ENCODE assay signal across 8 cellular contexts in genomic region chr15:63048986-63049665, GRCh38. TPM values are rescaled to one million over a fixed set of nuclear protein-coding genes. Genes with fewer than 3 reads are reported as not detected.
A peak's percentile ranks its signal among the peaks of the same experiment; 100 is the strongest.
DNase-seq lines count a peak whose midpoint lies in the region; ATAC-seq and TF ChIP-seq lines count a peak whose summit lies in the region.

No MANE protein-coding gene starts in this region.

- CTCF ChIA-PET in T-cell (lab: Charles Lee) = interaction anchor here in 1 of 2 donors (0.6 to 3.0 kb wide), 7 partner anchors 14 to 354 kb away, joined by 3 to 18 read pairs (median 6); no protein-coding TSS in a partner anchor

- peaks cover 72% of the 10 kb centered on the region for H3K4me1 ChIP-seq in HUES64 (ENCODE audit: insufficient read depth, low read length)

- H3K36me3 Mint-ChIP-seq in T-cell = no peaks in the 10 kb centered on the region

- peak; percentile 8 to 28 (median 16) for ATAC-seq in T-cell (replicated peaks in 1 of 4)

- in situ Hi-C loops in brain microvascular endothelial cell (cut with HindIII; ENCODE audit: low pct_ligation_motif_present, low sequenced_read_pairs) = no loop called here

- peak overlapping the region; percentile 74 to 79 for H3K27ac Mint-ChIP-seq in T-cell

- no peaks in the 10 kb centered on the region for H3K9me3 ChIP-seq in HUES64 (ENCODE audit: insufficient read depth, low read depth, low read length)
- H3K9me3 ChIP-seq in iPS-18c (ENCODE audit: control insufficient read depth, insufficient read depth, low read length) = no peaks in the 10 kb centered on the region

- H3K36me3 ChIP-seq in HUES64 (ENCODE audit: insufficient read depth, low read length) (peaks cover 81% of the 10 kb centered on the region), brain microvascular endothelial cell (replicated peaks) (peaks cover 82% of the 10 kb centered on the region)

- peak overlapping the region; percentile 92 to 95 (median 94) for H3K4me3 Mint-ChIP-seq in T-cell

- H3K9me3 Mint-ChIP-seq in T-cell = no peaks in the 10 kb centered on the region

- peak; percentile 78 for DNase-seq in Daoy (ENCODE audit: low read depth)
- peak in 22 of 34 experiments; percentile 7 to 43 (median 18) for DNase-seq in T-cell
- no peak for DNase-seq in brain microvascular endothelial cell
- DNase-seq in skeletal muscle cell (ENCODE audit: low read depth) = no peak
- DNase-seq in NCI-H1930 (lab: John Stamatoyannopoulos, UW) = no peak
- no peak for DNase-seq in NCI-H128 (lab: John Stamatoyannopoulos, UW; ENCODE audit: unreplicated experiment)

- H3K27ac ChIP-seq in HUES64 (ENCODE audit: low read depth, low read length) (peak overlapping the region; percentile 78; the same call in 1 of the 2 replicates), brain microvascular endothelial cell (peak overlapping the region; percentile 75)

- 12% methylated on average over 26 of the region's 26 CpGs for WGBS in HUES64

- peaks cover 29 to 32% of the 10 kb centered on the region in 2 donors for H3K27me3 Mint-ChIP-seq in T-cell

- H3K4me3 ChIP-seq in HUES64 (ENCODE audit: low read length) (peak overlapping the region; percentile 58), brain microvascular endothelial cell (ENCODE audit: low read depth, low read length) (peak overlapping the region; percentile 100), iPS-18c (ENCODE audit: insufficient read depth, low read depth, low read length) (peak overlapping the region; percentile 58), skeletal muscle cell (ENCODE audit: low read depth, low read length) (peak overlapping the region; percentile 71)

- H3K4me1 Mint-ChIP-seq in T-cell = peaks cover 18 to 28% (median 20%) of the 10 kb centered on the region in 3 donors

- POLR2A ChIA-PET in T-cell (lab: Charles Lee) = interaction anchor here in 1 of 2 donors (1.1 kb wide), 1 partner anchor 17 kb away, joined by 6 read pairs; no protein-coding TSS in a partner anchor

- H3K27me3 ChIP-seq in HUES64 (ENCODE audit: insufficient read depth, low read length) (no peaks in the 10 kb centered on the region), brain microvascular endothelial cell (replicated peaks) (no peaks in the 10 kb centered on the region)

- TF ChIP-seq CTCF in brain microvascular endothelial cell (IDR thresholded peaks at IDR 0.05; ENCODE audit: low read depth, low read length, missing control alignments) = no peak

- H3K9ac ChIP-seq in HUES64 (ENCODE audit: low read depth, low read length) = peak overlapping the region; percentile 64

RNA-seq across cellular contexts. Expression of gene TPM1, which starts 6.6 kb away (rescaled TPM):
- 1,551 and 1,952 TPM in 2 replicates for total RNA-seq in Daoy (2014; rRNA removed; shearing (Covaris generic))
- polyA plus RNA-seq in HUES64 (2013, experiment 1 of 2) = 315 TPM
- polyA plus RNA-seq in HUES64 (2013, experiment 2 of 2) = 324 TPM
- total RNA-seq in T-cell = 10 to 100 TPM; 12.1 to 27.0 (median 23.3) TPM

Comparison
In these comparisons a context has a peak if more than half of its experiments do, and no peak if none do; other contexts are left out.
1. DNase-seq: peak in Daoy (single experiment) and T-cell (22 of 34); none in brain microvascular endothelial cell (single experiment), skeletal muscle cell (single experiment), NCI-H1930 (0 of 2) and NCI-H128 (single experiment).
2. RNA of gene TPM1, which starts 6.6 kb away (total RNA-seq): 1,551 to 1,952 TPM in Daoy; 12.1 to 27.0 TPM in T-cell; every median in the first group is over 10 times any median in the second.
3. Peak in every context shown above with its lines, with median percentiles within 50 percentile points of each other: H3K4me3 ChIP-seq.